24 cellular contexts compared by ENCODE assay signal in the genomic region with DNA sequence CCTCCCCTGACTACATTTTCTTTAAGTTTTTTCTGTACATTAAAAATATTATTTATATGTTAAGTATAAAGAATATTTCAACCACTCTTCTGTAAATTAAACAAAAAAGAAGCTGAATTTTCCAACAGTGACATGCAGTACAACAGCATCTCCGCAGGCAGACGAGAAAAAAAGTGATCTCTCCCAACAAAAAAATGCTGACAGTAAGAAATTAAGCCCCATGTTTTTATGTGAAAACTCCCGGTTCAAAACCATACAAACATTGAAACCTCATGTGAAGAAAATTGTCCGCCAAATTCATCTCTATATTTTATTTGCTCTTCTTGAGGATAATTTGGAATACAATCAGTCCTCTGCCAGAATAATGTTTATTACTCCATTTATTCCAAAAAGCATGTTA.
"Had no signal": no experiment of that assay in that cellular context is flagged by ENCODE, and none has a peak within 500 bp of the region (broad histone marks: within the 10 kb centered on the region; RNA-seq: fewer than 3 reads in every experiment).

No MANE protein-coding gene starts in this region.

- H3K9me3 ChIP-seq: colonic mucosa, esophagus muscularis mucosa, gastroesophageal sphincter, heart right ventricle, left lung, lower lobe of right lung had no signal

- FAIRE-seq: endothelial cell of umbilical vein, frontal cortex, islet of Langerhans, keratinocyte had no signal

- H3K4me1 ChIP-seq: colonic mucosa, esophagus muscularis mucosa, foreskin keratinocyte, gastroesophageal sphincter, heart right ventricle, left lung, lower lobe of right lung had no signal

- H3K36me3 ChIP-seq: colonic mucosa, esophagus muscularis mucosa, gastroesophageal sphincter, heart right ventricle, left lung, lower lobe of right lung had no signal

- H3K4me1 Mint-ChIP-seq: endodermal cell had no signal

- H3K27me3 ChIP-seq: colonic mucosa, esophagus muscularis mucosa, foreskin keratinocyte, gastroesophageal sphincter, heart right ventricle, left lung had no signal

- H3K27ac Mint-ChIP-seq: dendritic cell treated with granulocyte-macrophage colony-stimulating factor and Interleukin-4, amounts not matched to agents 40 ng/mL and 50 ng/mL, for 4 days; effector memory CD8-positive, alpha-beta T cell; endodermal cell; naive thymus-derived CD4-positive, alpha-beta T cell had no signal

- H3K27me3 Mint-ChIP-seq: dendritic cell treated with granulocyte-macrophage colony-stimulating factor and Interleukin-4, amounts not matched to agents 40 ng/mL and 50 ng/mL, for 4 days; effector memory CD8-positive, alpha-beta T cell; naive thymus-derived CD4-positive, alpha-beta T cell had no signal

- H3K27ac ChIP-seq: colonic mucosa, esophagus muscularis mucosa, foreskin keratinocyte, gastroesophageal sphincter, heart right ventricle, left lung, lower lobe of right lung had no signal

- H3K4me3 Mint-ChIP-seq: dendritic cell treated with granulocyte-macrophage colony-stimulating factor and Interleukin-4, amounts not matched to agents 40 ng/mL and 50 ng/mL, for 4 days; effector memory CD8-positive, alpha-beta T cell; endodermal cell; naive thymus-derived CD4-positive, alpha-beta T cell had no signal

- H3K9me3 Mint-ChIP-seq: dendritic cell treated with granulocyte-macrophage colony-stimulating factor and Interleukin-4, amounts not matched to agents 40 ng/mL and 50 ng/mL, for 4 days; effector memory CD8-positive, alpha-beta T cell had no signal

- DNase-seq: colonic mucosa; cortex of kidney; effector CD8-positive, alpha-beta T cell; effector memory CD8-positive, alpha-beta T cell; endodermal cell; foreskin keratinocyte; glutamatergic neuron; head of caudate nucleus; heart right ventricle; hippocampal formation; left cardiac atrium; left lung; left ventricle myocardium superior; lower lobe of right lung; mesenchymal stem cell; midbrain; naive thymus-derived CD4-positive, alpha-beta T cell had no signal

- H3K4me3 ChIP-seq: colonic mucosa, esophagus muscularis mucosa, gastroesophageal sphincter, heart right ventricle, left lung, lower lobe of right lung had no signal

- ATAC-seq: effector memory CD8-positive, alpha-beta T cell; foreskin keratinocyte; gastroesophageal sphincter; heart right ventricle; left cardiac atrium; left lung; left ventricle myocardium superior; lower lobe of right lung; naive thymus-derived CD4-positive, alpha-beta T cell had no signal
